In the genomic region with DNA sequence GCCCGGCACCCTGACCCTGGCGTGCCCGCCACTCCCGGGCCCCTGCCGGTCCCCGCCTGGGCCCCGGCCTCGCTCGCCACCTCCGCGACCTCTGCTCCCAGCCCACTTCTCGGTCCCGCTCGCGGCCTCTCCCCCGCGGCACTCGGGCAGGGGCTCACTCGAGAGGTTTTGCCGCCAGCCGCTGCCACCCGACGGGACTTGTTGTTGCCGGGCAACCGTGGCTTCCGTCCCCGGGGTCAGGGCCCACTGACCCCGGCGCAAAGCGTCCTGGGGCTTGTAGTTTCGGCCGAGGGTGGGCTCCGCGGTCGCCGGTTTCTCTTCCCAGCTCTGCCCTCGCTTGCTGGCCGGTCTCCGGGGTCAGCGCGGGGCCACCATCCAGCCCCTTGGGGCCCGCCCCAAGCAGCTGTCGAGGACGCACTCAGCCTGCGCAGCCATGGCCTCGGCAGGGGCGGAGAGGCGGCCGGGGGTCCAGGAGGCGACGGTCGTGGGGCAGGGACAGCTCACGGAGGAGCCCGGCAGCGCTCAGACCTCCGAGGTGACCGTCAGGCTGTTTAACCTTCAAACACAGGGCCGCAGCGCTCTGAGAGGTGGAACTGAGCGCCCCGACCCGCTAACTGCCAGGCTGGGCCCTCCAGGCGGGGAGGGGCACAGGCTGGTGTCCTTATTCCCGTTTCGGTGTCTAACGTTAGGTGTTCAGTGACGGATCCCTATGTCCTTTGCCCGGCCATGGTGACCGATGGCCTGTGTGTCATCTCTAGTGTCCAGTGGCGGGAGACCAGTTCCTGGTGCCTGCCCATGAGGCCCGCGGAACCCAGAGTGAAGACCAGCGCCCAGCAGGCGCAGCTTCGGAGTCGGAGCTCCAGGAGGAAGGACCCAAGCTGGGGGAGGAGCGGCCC, we compare ENCODE assay signal across 1 cellular context.
TF ChIP-seq lines count a peak whose summit lies in the region.

A gene with protein sequence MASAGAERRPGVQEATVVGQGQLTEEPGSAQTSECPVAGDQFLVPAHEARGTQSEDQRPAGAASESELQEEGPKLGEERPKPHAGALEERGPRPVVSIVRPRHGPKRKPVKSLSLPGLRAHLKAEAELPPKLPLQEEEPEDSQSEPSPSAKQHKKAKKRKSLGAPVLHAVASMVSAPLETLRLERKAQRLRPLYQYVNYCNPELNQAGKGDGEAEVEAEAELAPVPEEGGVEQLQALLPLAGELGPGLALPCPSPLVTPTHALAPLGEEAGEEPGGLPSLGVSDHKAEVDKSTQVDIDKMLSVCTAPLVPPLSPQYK (plus strand): TSS at position 277 of the 896 bp plus-strand sequence. CDS start 157 bp downstream, at position 434.
A gene with protein sequence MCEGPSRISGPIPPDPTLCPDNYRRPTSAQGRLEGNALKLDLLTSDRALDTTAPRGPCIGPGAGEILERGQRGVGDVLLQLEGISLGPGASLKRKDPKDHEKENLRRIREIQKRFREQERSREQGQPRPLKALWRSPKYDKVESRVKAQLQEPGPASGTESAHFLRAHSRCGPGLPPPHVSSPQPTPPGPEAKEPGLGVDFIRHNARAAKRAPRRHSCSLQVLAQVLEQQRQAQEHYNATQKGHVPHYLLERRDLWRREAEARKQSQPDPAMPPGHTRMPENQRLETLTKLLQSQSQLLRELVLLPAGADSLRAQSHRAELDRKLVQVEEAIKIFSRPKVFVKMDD (minus strand): TSS at position 213 of the 896 bp plus-strand sequence. CDS start 308 bp downstream, outside the sequence.

TF ChIP-seq in K562, 482 proteins besides CTCF, POLR2A, EP300 and RAD21 (continued from another document and continues in another):
- TF ChIP-seq, protein P1, sequence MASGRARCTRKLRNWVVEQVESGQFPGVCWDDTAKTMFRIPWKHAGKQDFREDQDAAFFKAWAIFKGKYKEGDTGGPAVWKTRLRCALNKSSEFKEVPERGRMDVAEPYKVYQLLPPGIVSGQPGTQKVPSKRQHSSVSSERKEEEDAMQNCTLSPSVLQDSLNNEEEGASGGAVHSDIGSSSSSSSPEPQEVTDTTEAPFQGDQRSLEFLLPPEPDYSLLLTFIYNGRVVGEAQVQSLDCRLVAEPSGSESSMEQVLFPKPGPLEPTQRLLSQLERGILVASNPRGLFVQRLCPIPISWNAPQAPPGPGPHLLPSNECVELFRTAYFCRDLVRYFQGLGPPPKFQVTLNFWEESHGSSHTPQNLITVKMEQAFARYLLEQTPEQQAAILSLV (tag; IDR thresholded peaks at IDR 0.05) = no peak
- TF ChIP-seq ZFPM2 (CRISPR knock-in tag; IDR thresholded peaks at IDR 0.05) = no peak
- TF ChIP-seq DPF2 (IDR thresholded peaks at IDR 0.05) = no peak
- no peak for TF ChIP-seq RCOR1 (IDR thresholded peaks at IDR 0.05; ENCODE audit: borderline replicate concordance in 1 of 2, low read depth in 2 of 2, low read length in 2 of 2)
- no peak for TF ChIP-seq CEBPG (CRISPR knock-in tag; IDR thresholded peaks at IDR 0.05)
- TF ChIP-seq CEBPG (tag; conservative IDR thresholded peaks at IDR 0.05 in 1 of 2, IDR thresholded peaks at IDR 0.05 in 1 of 2) = no peak
- TF ChIP-seq ZC3H11A (IDR thresholded peaks at IDR 0.05; ENCODE audit: low read depth, low read length) = no peak
- no peak for TF ChIP-seq ZNF282 (CRISPR knock-in tag; IDR thresholded peaks at IDR 0.05)
- TF ChIP-seq ZSCAN32 (CRISPR knock-in tag; IDR thresholded peaks at IDR 0.05) = no peak
- TF ChIP-seq, protein P2, sequence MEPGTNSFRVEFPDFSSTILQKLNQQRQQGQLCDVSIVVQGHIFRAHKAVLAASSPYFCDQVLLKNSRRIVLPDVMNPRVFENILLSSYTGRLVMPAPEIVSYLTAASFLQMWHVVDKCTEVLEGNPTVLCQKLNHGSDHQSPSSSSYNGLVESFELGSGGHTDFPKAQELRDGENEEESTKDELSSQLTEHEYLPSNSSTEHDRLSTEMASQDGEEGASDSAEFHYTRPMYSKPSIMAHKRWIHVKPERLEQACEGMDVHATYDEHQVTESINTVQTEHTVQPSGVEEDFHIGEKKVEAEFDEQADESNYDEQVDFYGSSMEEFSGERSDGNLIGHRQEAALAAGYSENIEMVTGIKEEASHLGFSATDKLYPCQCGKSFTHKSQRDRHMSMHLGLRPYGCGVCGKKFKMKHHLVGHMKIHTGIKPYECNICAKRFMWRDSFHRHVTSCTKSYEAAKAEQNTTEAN (CRISPR knock-in tag; IDR thresholded peaks at IDR 0.05) = no peak
- no peak for TF ChIP-seq FUS (optimal IDR thresholded peaks at IDR 0.05; ENCODE audit: low read depth, low read length)
- no peak for TF ChIP-seq EP400 (IDR thresholded peaks at IDR 0.05)
- no peak for TF ChIP-seq CSDE1 (IDR thresholded peaks at IDR 0.05)
- TF ChIP-seq PHF8 (IDR thresholded peaks at IDR 0.05; ENCODE audit: borderline replicate concordance, low read length) = peak; percentile 66; the same call in 1 of the 2 replicates
- no peak for TF ChIP-seq TEAD4 (IDR thresholded peaks at IDR 0.05; ENCODE audit: low read length)
- no peak for TF ChIP-seq TEAD4 (CRISPR knock-in tag; IDR thresholded peaks at IDR 0.05; ENCODE audit: borderline replicate concordance)
- TF ChIP-seq, protein P3, sequence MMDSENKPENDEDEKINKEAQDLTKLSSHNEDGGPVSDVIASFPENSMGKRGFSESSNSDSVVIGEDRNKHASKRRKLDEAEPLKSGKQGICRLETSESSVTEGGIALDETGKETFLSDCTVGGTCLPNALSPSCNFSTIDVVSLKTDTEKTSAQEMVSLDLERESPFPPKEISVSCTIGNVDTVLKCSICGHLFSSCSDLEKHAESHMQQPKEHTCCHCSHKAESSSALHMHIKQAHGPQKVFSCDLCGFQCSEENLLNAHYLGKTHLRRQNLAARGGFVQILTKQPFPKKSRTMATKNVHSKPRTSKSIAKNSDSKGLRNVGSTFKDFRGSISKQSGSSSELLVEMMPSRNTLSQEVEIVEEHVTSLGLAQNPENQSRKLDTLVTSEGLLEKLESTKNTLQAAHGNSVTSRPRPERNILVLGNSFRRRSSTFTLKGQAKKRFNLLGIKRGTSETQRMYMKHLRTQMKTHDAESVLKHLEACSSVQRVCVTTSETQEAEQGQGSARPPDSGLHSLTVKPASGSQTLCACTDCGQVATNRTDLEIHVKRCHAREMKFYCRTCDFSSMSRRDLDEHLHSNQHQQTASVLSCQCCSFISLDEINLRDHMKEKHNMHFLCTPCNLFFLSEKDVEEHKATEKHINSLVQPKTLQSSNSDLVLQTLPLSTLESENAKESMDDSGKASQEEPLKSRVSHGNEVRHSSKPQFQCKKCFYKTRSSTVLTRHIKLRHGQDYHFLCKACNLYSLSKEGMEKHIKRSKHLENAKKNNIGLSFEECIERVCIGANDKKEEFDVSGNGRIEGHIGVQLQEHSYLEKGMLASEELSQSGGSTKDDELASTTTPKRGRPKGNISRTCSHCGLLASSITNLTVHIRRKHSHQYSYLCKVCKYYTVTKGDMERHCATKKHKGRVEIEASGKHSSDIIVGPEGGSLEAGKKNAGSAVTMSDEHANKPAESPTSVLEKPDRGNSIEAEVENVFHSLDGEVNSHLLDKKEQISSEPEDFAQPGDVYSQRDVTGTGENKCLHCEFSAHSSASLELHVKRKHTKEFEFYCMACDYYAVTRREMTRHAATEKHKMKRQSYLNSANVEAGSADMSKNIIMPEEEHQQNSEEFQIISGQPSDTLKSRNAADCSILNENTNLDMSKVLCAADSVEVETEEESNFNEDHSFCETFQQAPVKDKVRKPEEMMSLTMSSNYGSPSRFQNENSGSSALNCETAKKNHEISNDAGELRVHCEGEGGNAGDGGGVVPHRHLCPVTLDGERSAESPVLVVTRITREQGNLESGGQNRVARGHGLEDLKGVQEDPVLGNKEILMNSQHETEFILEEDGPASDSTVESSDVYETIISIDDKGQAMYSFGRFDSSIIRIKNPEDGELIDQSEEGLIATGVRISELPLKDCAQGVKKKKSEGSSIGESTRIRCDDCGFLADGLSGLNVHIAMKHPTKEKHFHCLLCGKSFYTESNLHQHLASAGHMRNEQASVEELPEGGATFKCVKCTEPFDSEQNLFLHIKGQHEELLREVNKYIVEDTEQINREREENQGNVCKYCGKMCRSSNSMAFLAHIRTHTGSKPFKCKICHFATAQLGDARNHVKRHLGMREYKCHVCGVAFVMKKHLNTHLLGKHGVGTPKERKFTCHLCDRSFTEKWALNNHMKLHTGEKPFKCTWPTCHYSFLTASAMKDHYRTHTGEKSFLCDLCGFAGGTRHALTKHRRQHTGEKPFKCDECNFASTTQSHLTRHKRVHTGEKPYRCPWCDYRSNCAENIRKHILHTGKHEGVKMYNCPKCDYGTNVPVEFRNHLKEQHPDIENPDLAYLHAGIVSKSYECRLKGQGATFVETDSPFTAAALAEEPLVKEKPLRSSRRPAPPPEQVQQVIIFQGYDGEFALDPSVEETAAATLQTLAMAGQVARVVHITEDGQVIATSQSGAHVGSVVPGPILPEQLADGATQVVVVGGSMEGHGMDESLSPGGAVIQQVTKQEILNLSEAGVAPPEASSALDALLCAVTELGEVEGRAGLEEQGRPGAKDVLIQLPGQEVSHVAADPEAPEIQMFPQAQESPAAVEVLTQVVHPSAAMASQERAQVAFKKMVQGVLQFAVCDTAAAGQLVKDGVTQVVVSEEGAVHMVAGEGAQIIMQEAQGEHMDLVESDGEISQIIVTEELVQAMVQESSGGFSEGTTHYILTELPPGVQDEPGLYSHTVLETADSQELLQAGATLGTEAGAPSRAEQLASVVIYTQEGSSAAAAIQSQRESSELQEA (IDR thresholded peaks at IDR 0.05; ENCODE audit: low read depth) = no peak
- TF ChIP-seq, protein P4, sequence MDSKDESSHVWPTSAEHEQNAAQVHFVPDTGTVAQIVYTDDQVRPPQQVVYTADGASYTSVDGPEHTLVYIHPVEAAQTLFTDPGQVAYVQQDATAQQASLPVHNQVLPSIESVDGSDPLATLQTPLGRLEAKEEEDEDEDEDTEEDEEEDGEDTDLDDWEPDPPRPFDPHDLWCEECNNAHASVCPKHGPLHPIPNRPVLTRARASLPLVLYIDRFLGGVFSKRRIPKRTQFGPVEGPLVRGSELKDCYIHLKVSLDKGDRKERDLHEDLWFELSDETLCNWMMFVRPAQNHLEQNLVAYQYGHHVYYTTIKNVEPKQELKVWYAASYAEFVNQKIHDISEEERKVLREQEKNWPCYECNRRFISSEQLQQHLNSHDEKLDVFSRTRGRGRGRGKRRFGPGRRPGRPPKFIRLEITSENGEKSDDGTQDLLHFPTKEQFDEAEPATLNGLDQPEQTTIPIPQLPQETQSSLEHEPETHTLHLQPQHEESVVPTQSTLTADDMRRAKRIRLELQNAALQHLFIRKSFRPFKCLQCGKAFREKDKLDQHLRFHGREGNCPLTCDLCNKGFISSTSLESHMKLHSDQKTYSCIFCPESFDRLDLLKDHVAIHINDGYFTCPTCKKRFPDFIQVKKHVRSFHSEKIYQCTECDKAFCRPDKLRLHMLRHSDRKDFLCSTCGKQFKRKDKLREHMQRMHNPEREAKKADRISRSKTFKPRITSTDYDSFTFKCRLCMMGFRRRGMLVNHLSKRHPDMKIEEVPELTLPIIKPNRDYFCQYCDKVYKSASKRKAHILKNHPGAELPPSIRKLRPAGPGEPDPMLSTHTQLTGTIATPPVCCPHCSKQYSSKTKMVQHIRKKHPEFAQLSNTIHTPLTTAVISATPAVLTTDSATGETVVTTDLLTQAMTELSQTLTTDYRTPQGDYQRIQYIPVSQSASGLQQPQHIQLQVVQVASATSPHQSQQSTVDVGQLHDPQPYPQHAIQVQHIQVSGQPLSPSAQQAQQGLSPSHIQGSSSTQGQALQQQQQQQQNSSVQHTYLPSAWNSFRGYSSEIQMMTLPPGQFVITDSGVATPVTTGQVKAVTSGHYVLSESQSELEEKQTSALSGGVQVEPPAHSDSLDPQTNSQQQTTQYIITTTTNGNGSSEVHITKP (IDR thresholded peaks at IDR 0.05; ENCODE audit: partially characterized antibody) = no peak
- TF ChIP-seq RFX5 (IDR thresholded peaks at IDR 0.05; ENCODE audit: low read depth, low read length) = no peak
- TF ChIP-seq, protein P5, sequence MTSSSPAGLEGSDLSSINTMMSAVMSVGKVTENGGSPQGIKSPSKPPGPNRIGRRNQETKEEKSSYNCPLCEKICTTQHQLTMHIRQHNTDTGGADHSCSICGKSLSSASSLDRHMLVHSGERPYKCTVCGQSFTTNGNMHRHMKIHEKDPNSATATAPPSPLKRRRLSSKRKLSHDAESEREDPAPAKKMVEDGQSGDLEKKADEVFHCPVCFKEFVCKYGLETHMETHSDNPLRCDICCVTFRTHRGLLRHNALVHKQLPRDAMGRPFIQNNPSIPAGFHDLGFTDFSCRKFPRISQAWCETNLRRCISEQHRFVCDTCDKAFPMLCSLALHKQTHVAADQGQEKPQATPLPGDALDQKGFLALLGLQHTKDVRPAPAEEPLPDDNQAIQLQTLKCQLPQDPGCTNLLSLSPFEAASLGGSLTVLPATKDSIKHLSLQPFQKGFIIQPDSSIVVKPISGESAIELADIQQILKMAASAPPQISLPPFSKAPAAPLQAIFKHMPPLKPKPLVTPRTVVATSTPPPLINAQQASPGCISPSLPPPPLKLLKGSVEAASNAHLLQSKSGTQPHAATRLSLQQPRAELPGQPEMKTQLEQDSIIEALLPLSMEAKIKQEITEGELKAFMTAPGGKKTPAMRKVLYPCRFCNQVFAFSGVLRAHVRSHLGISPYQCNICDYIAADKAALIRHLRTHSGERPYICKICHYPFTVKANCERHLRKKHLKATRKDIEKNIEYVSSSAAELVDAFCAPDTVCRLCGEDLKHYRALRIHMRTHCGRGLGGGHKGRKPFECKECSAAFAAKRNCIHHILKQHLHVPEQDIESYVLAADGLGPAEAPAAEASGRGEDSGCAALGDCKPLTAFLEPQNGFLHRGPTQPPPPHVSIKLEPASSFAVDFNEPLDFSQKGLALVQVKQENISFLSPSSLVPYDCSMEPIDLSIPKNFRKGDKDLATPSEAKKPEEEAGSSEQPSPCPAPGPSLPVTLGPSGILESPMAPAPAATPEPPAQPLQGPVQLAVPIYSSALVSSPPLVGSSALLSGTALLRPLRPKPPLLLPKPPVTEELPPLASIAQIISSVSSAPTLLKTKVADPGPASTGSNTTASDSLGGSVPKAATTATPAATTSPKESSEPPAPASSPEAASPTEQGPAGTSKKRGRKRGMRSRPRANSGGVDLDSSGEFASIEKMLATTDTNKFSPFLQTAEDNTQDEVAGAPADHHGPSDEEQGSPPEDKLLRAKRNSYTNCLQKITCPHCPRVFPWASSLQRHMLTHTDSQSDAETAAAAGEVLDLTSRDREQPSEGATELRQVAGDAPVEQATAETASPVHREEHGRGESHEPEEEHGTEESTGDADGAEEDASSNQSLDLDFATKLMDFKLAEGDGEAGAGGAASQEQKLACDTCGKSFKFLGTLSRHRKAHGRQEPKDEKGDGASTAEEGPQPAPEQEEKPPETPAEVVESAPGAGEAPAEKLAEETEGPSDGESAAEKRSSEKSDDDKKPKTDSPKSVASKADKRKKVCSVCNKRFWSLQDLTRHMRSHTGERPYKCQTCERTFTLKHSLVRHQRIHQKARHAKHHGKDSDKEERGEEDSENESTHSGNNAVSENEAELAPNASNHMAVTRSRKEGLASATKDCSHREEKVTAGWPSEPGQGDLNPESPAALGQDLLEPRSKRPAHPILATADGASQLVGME (CRISPR knock-in tag; IDR thresholded peaks at IDR 0.05) = 0 out of 2 replicates have a peak, but pooled peaks have one; percentile 25
- no peak; the same call in 1 of the 2 replicates for TF ChIP-seq ZNF583 (CRISPR knock-in tag; IDR thresholded peaks at IDR 0.05)
- TF ChIP-seq, protein P6, sequence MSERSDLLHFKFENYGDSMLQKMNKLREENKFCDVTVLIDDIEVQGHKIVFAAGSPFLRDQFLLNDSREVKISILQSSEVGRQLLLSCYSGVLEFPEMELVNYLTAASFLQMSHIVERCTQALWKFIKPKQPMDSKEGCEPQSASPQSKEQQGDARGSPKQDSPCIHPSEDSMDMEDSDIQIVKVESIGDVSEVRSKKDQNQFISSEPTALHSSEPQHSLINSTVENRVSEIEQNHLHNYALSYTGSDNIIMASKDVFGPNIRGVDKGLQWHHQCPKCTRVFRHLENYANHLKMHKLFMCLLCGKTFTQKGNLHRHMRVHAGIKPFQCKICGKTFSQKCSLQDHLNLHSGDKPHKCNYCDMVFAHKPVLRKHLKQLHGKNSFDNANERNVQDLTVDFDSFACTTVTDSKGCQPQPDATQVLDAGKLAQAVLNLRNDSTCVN (CRISPR knock-in tag; IDR thresholded peaks at IDR 0.05) = no peak
- TF ChIP-seq RAD51 (IDR thresholded peaks at IDR 0.05; ENCODE audit: borderline replicate concordance, low read depth) = no peak
- no peak for TF ChIP-seq SUPT5H (IDR thresholded peaks at IDR 0.05)
- TF ChIP-seq SP1 (CRISPR knock-in tag; IDR thresholded peaks at IDR 0.05) = no peak
- TF ChIP-seq MEIS2 (IDR thresholded peaks at IDR 0.05; ENCODE audit: partially characterized antibody) = no peak
